ENCODE assay signal across 1 cellular context in genomic region chr12:46770501-46771183, GRCh38.
TF ChIP-seq lines count a peak whose summit lies in the region.

No MANE protein-coding gene starts in this region.

TF ChIP-seq in HepG2, 621 proteins besides CTCF, POLR2A, EP300 and RAD21 (continued from another document and continues in another):
- TF ChIP-seq ZNF646 (CRISPR knock-in tag; IDR thresholded peaks at IDR 0.05): no peak
- TF ChIP-seq ZNF629 (CRISPR knock-in tag; conservative IDR thresholded peaks at IDR 0.05): peak; percentile 90
- TF ChIP-seq ZNF326 (CRISPR knock-in tag; IDR thresholded peaks at IDR 0.05; ENCODE audit: borderline replicate concordance): no peak
- 0 out of 2 replicates have a peak, but pooled peaks have one; percentile 38 for TF ChIP-seq POGK (CRISPR knock-in tag; conservative IDR thresholded peaks at IDR 0.05)
- TF ChIP-seq TP53 (CRISPR knock-in tag; conservative IDR thresholded peaks at IDR 0.05): no peak
- TF ChIP-seq RNF219 (CRISPR knock-in tag; IDR thresholded peaks at IDR 0.05): no peak
- no peak for TF ChIP-seq THAP9 (CRISPR knock-in tag; IDR thresholded peaks at IDR 0.05; ENCODE audit: borderline replicate concordance)
- no peak for TF ChIP-seq POLR2G (IDR thresholded peaks at IDR 0.05; ENCODE audit: low read depth, low read length)
- TF ChIP-seq CREB3 (CRISPR knock-in tag; IDR thresholded peaks at IDR 0.05): no peak
- peak; percentile 48; the same call in 1 of the 2 replicates for TF ChIP-seq ZNF614 (CRISPR knock-in tag; IDR thresholded peaks at IDR 0.05; ENCODE audit: borderline replicate concordance)
- TF ChIP-seq ZNF251 (CRISPR knock-in tag; IDR thresholded peaks at IDR 0.05): no peak
- TF ChIP-seq ZNF672 (CRISPR knock-in tag; IDR thresholded peaks at IDR 0.05): no peak
- no peak for TF ChIP-seq TCF7L2 (IDR thresholded peaks at IDR 0.05; ENCODE audit: low read depth, low read length)
- no peak for TF ChIP-seq ZHX1 (CRISPR knock-in tag; IDR thresholded peaks at IDR 0.05; ENCODE audit: low read depth)
- no peak for TF ChIP-seq SRF (IDR thresholded peaks at IDR 0.05; ENCODE audit: low read depth, low read length)
- TF ChIP-seq RXRB (CRISPR knock-in tag; IDR thresholded peaks at IDR 0.05; ENCODE audit: borderline replicate concordance): peak; percentile 100
- peak; percentile 76; the same call in 1 of the 2 replicates for TF ChIP-seq HOMEZ (CRISPR knock-in tag; IDR thresholded peaks at IDR 0.05; ENCODE audit: low read depth)
- no peak for TF ChIP-seq ZNF367 (CRISPR knock-in tag; IDR thresholded peaks at IDR 0.05; ENCODE audit: borderline replicate concordance)
- TF ChIP-seq MYC (CRISPR knock-in tag; IDR thresholded peaks at IDR 0.05; ENCODE audit: borderline replicate concordance): no peak
- TF ChIP-seq NFIC (IDR thresholded peaks at IDR 0.05; ENCODE audit: low read length): no peak
- no peak for TF ChIP-seq CREB1 (IDR thresholded peaks at IDR 0.05)
- 0 out of 2 replicates have a peak, but pooled peaks have one; percentile 32 for TF ChIP-seq CREB1 (CRISPR knock-in tag; IDR thresholded peaks at IDR 0.05)
- no peak for TF ChIP-seq ZNF615 (CRISPR knock-in tag; IDR thresholded peaks at IDR 0.05; ENCODE audit: borderline replicate concordance)
- no peak for TF ChIP-seq ZNF746 (CRISPR knock-in tag; IDR thresholded peaks at IDR 0.05)
- no peak for TF ChIP-seq ZNF589 (CRISPR knock-in tag; conservative IDR thresholded peaks at IDR 0.05)
- TF ChIP-seq SCMH1 (CRISPR knock-in tag; IDR thresholded peaks at IDR 0.05; ENCODE audit: borderline replicate concordance): no peak
- no peak for TF ChIP-seq ZNF275 (CRISPR knock-in tag; IDR thresholded peaks at IDR 0.05; ENCODE audit: borderline replicate concordance)
- TF ChIP-seq ZNF607 (CRISPR knock-in tag; IDR thresholded peaks at IDR 0.05; ENCODE audit: borderline replicate concordance): no peak
- no peak for TF ChIP-seq ZNF577 (CRISPR knock-in tag; IDR thresholded peaks at IDR 0.05; ENCODE audit: borderline replicate concordance, low read depth)
- TF ChIP-seq FOXA3 (CRISPR knock-in tag; IDR thresholded peaks at IDR 0.05): peak; percentile 65
- peak; percentile 29 for TF ChIP-seq ASH2L (IDR thresholded peaks at IDR 0.05; ENCODE audit: insufficient read length, low read depth, low read length)
- TF ChIP-seq ZNF207 (IDR thresholded peaks at IDR 0.05; ENCODE audit: borderline replicate concordance): no peak
- TF ChIP-seq KDM4B (CRISPR knock-in tag; IDR thresholded peaks at IDR 0.05): no peak
- no peak for TF ChIP-seq GLMP (CRISPR knock-in tag; IDR thresholded peaks at IDR 0.05; ENCODE audit: borderline replicate concordance)
- peak; percentile 82 for TF ChIP-seq MED1 (CRISPR knock-in tag; IDR thresholded peaks at IDR 0.05)
- TF ChIP-seq GZF1 (CRISPR knock-in tag; IDR thresholded peaks at IDR 0.05): no peak
- no peak for TF ChIP-seq XBP1 (CRISPR knock-in tag; IDR thresholded peaks at IDR 0.05)
- TF ChIP-seq PHF5A (CRISPR knock-in tag; IDR thresholded peaks at IDR 0.05; ENCODE audit: low read depth, unreplicated experiment): no peak
- TF ChIP-seq ZSCAN29 (CRISPR knock-in tag; conservative IDR thresholded peaks at IDR 0.05): no peak
- no peak for TF ChIP-seq EED (CRISPR knock-in tag; IDR thresholded peaks at IDR 0.05)
- TF ChIP-seq ZNF660 (CRISPR knock-in tag; IDR thresholded peaks at IDR 0.05; ENCODE audit: borderline replicate concordance, low read depth): no peak
- TF ChIP-seq STAT5B (CRISPR knock-in tag; IDR thresholded peaks at IDR 0.05): no peak
- no peak for TF ChIP-seq DR1 (CRISPR knock-in tag; IDR thresholded peaks at IDR 0.05)
